In genomic region chr3:196778755-196779154, GRCh38 we compare ENCODE assay signal across 1 cellular context.
A peak's percentile ranks its signal among the peaks of the same experiment; 100 is the strongest.
TF ChIP-seq lines count a peak whose summit lies in the region.

No MANE protein-coding gene starts in this region.

TF ChIP-seq in SK-N-SH treated with all-trans-retinoic acid at 6 μM for 48 hours, 23 proteins besides CTCF, POLR2A, EP300 and RAD21 (continued from another document):
- TF ChIP-seq TSHZ2 (CRISPR knock-in tag; IDR thresholded peaks at IDR 0.05) (no peak), CSDC2 (CRISPR knock-in tag; IDR thresholded peaks at IDR 0.05) (no peak), BACH2 (CRISPR knock-in tag; IDR thresholded peaks at IDR 0.05; ENCODE audit: borderline replicate concordance) (no peak), ISL1 (CRISPR knock-in tag; IDR thresholded peaks at IDR 0.05) (peak; percentile 77), GLIS3 (CRISPR knock-in tag; IDR thresholded peaks at IDR 0.05) (0 out of 2 replicates have a peak, but pooled peaks have one; percentile 43), TOX (CRISPR knock-in tag; IDR thresholded peaks at IDR 0.05; ENCODE audit: borderline replicate concordance) (peak; percentile 52; the same call in 1 of the 2 replicates)
